Comparison of ENCODE assay signal across 21 cellular contexts in the genomic region with DNA sequence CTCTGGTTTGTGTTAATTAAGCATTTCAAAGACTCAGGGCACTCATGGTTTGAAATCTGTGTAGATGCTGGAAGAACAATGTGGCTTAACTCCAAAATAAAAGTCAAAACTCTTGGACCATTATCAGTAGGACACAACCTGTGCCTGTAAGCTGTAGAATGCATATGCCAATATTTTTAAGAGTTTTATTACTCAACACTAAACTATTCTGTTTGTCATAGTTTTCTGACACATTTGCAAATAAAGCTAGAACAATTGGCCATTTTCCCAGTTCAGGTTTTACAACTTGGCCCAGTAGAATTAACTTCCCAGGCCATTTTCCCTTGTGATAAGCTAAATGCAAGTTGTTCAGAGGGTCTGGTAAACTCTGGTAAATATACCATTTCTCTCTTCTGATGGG.
A peak's percentile ranks its signal among the peaks of the same experiment; 100 is the strongest.
DNase-seq lines count a peak whose midpoint lies in the region; ATAC-seq, FAIRE-seq and TF ChIP-seq lines count a peak whose summit lies in the region.
"Had no signal": no experiment of that assay in that cellular context is flagged by ENCODE, and none has a peak within 500 bp of the region (broad histone marks: within the 10 kb centered on the region; RNA-seq: fewer than 3 reads in every experiment).

No MANE protein-coding gene starts in this region.

- CTCF ChIA-PET in Panc1 (lab: Charles Lee): no interaction called here

- ATAC-seq in Panc1 (peak; percentile 66; the same call in 1 of the 2 replicates), GM21576 (IDR thresholded peaks at IDR 0.05; ENCODE audit: unreplicated experiment) (no peak)
- ATAC-seq: activated CD8-positive, alpha-beta T cell treated with anti-CD3 and anti-CD28 coated beads for 36 hours; right cardiac atrium; stimulated activated effector memory CD8-positive, alpha-beta T cell treated with anti-CD3 and anti-CD28 coated beads, Interleukin-12 subunit alpha, Interleukin-12 subunit beta, amount 100 ng/mL, for 72 hours had no signal

- H3K36me3 ChIP-seq in Panc1 (ENCODE audit: control insufficient read depth, insufficient read depth, low read length): no peaks in the 10 kb centered on the region
- H3K36me3 ChIP-seq: esophagus squamous epithelium, neutrophil, SJSA1 had no signal

- H3K4me3 ChIP-seq in Panc1 (ENCODE audit: low read depth in 2 of 2, low read length in 2 of 2): no peak overlapping the region
- H3K4me3 ChIP-seq: esophagus squamous epithelium, SJSA1 had no signal

- POLR2A ChIA-PET in Panc1 (lab: Charles Lee): no interaction called here

- in situ Hi-C loops in Panc1 (cut with HindIII; ENCODE audit: low pct_unique_long_range_greater_than_20kb, low sequenced_read_pairs) (no loop called here), GM13976 (cut with MboI; ENCODE audit: low sequenced_read_pairs, unreplicated experiment) (no loop called here)

- 0 out of 2 replicates have a peak overlapping the region, but pooled peaks have one; percentile 29 for H3K27ac ChIP-seq in Panc1 (ENCODE audit: low read length)
- H3K27ac ChIP-seq: esophagus squamous epithelium, neutrophil, SJSA1, VCaP had no signal

- DNase-seq in D721Med (ENCODE audit: insufficient read length, low spot score) (no peak), Panc1 (ENCODE audit: low read depth, low spot score) (no peak), fibroblast of gingiva (ENCODE audit: low read depth) (peak; percentile 57), non-pigmented ciliary epithelial cell (ENCODE audit: low read depth) (peak; percentile 3), GM13976 (ENCODE audit: low spot score) (no peak), retina (no peak)
- no peak for DNase-seq in central memory CD4-positive, alpha-beta T cell
- DNase-seq: activated CD8-positive, alpha-beta T cell treated with anti-CD3 and anti-CD28 coated beads for 36 hours; DMS 273 treated with DMSO at 0.1 percent for 48 hours; esophagus squamous epithelium; HFFc6; hippocampal formation; islet precursor cell; NCI-H187; NCI-H446; right cardiac atrium had no signal

- no peaks in the 10 kb centered on the region for H3K4me1 ChIP-seq in Panc1 (ENCODE audit: control insufficient read depth, insufficient read depth, low read length)
- H3K4me1 ChIP-seq: esophagus squamous epithelium, SJSA1 had no signal

- TF ChIP-seq CTCF in D721Med (IDR thresholded peaks at IDR 0.05; ENCODE audit: insufficient read depth, missing control alignments) (no peak), Panc1 (IDR thresholded peaks at IDR 0.05) (no peak), GM13976 (IDR thresholded peaks at IDR 0.05; ENCODE audit: borderline replicate concordance, control extremely low read depth, extremely low read depth, insufficient read depth, missing control alignments) (no peak)

- no TSS peak for BruUV-seq in Panc1 (replicated peaks; lab: Mats Ljungman, UMichigan)

- no peaks in the 10 kb centered on the region for H3K27me3 ChIP-seq in Panc1 (ENCODE audit: control insufficient read depth, insufficient read depth, low read length)
- H3K27me3 ChIP-seq: esophagus squamous epithelium, neutrophil, SJSA1 had no signal

- intact Hi-C loops in Panc1 (cut with micrococcal nuclease; ENCODE audit: unreplicated experiment): no loop called here

- H3K9me3 ChIP-seq in Panc1 (ENCODE audit: control insufficient read depth, insufficient read depth, low read depth, low read length): no peaks in the 10 kb centered on the region; the same call in 1 of the 2 replicates
- H3K9me3 ChIP-seq: esophagus squamous epithelium, neutrophil, SJSA1 had no signal

- peak; percentile 29 for FAIRE-seq in D721Med (lab: Jason Lieb, UNC)

Comparison
In these comparisons a context has a peak if more than half of its experiments do, and no peak if none do; other contexts are left out.
1. DNase-seq: peak in fibroblast of gingiva (single experiment) and non-pigmented ciliary epithelial cell (single experiment); none in D721Med (single experiment), Panc1 (single experiment), GM13976 (single experiment), central memory CD4-positive, alpha-beta T cell (single experiment) and retina (single experiment).